In the genomic region with DNA sequence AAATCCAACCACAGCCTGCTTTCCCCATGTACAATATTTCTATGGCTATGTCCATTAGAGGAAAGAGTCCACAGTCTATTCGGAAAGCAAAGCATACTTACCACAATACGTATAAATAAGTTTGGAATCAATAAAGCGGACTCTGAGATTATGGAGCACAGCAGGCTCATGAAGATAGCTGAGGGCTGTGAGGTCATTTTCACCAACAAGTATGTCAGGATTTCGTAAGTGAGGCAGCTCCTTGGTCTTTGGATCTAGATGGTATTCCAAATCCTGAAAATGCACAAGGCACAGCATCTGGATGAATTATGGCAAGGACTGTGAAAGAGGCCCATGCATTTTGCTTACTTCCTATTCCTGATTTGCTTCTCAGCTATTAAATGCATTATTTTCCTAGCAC, we compare ENCODE assay signal across 15 cellular contexts.
"Had no signal": no experiment of that assay in that cellular context is flagged by ENCODE, and none has a peak within 500 bp of the region (broad histone marks: within the 10 kb centered on the region; RNA-seq: fewer than 3 reads in every experiment).

No MANE protein-coding gene starts in this region.

- H3K9me3 ChIP-seq: suprapubic skin had no signal

- DNase-seq: activated CD4-positive, alpha-beta memory T cell treated with anti-CD3 and anti-CD28 coated beads, Interleukin-2, amount 10 ng/mL, durations not matched to agents 7 days and 5 days; activated naive CD4-positive, alpha-beta T cell treated with Interleukin-2 at 50 U/mL for 16 hours; activated naive CD8-positive, alpha-beta T cell treated with anti-CD3 and anti-CD28 coated beads, Interleukin-2, amount 50 U/mL, for 24 hours; cortex of kidney; effector memory CD4-positive, alpha-beta T cell; stimulated activated CD4-positive, alpha-beta T cell treated with anti-CD3 and anti-CD28 coated beads, Interleukin-4, amount 100 ng/mL, for 1 hour; stimulated activated naive CD8-positive, alpha-beta T cell treated with anti-CD3 and anti-CD28 coated beads, Interleukin-15, Interleukin-2, amounts not matched to agents 100 U/mL and 50 U/mL, for 24 hours; T-cell; T1000 had no signal

- ATAC-seq: left lobe of liver, T-cell had no signal

- H3K27ac ChIP-seq: neural progenitor cell, SK-N-MC, suprapubic skin had no signal

- H3K27me3 ChIP-seq: neural progenitor cell, suprapubic skin had no signal

- H3K4me3 ChIP-seq: neural progenitor cell, SK-N-MC, suprapubic skin had no signal

- H3K9me3 Mint-ChIP-seq: activated CD4-positive, alpha-beta memory T cell treated with anti-CD3 and anti-CD28 coated beads, Interleukin-2, amount 10 ng/mL, durations not matched to agents 7 days and 5 days; activated naive CD8-positive, alpha-beta T cell treated with anti-CD3 and anti-CD28 coated beads, Interleukin-2, amount 50 U/mL, for 24 hours; central memory CD8-positive, alpha-beta T cell; neural progenitor cell; T-cell; type B pancreatic cell had no signal

- H3K4me3 Mint-ChIP-seq: activated CD4-positive, alpha-beta memory T cell treated with anti-CD3 and anti-CD28 coated beads, Interleukin-2, amount 10 ng/mL, durations not matched to agents 7 days and 5 days; activated naive CD8-positive, alpha-beta T cell treated with anti-CD3 and anti-CD28 coated beads, Interleukin-2, amount 50 U/mL, for 24 hours; central memory CD8-positive, alpha-beta T cell; neural progenitor cell; T-cell; type B pancreatic cell had no signal

- H3K27ac Mint-ChIP-seq: activated CD4-positive, alpha-beta memory T cell treated with anti-CD3 and anti-CD28 coated beads, Interleukin-2, amount 10 ng/mL, durations not matched to agents 7 days and 5 days; activated naive CD8-positive, alpha-beta T cell treated with anti-CD3 and anti-CD28 coated beads, Interleukin-2, amount 50 U/mL, for 24 hours; neural progenitor cell; T-cell; type B pancreatic cell had no signal

- H3K27me3 Mint-ChIP-seq: activated CD4-positive, alpha-beta memory T cell treated with anti-CD3 and anti-CD28 coated beads, Interleukin-2, amount 10 ng/mL, durations not matched to agents 7 days and 5 days; activated naive CD8-positive, alpha-beta T cell treated with anti-CD3 and anti-CD28 coated beads, Interleukin-2, amount 50 U/mL, for 24 hours; central memory CD8-positive, alpha-beta T cell; T-cell; type B pancreatic cell had no signal

- H3K36me3 ChIP-seq: neural progenitor cell, suprapubic skin had no signal

- H3K4me1 ChIP-seq: suprapubic skin had no signal
